ENCODE assay signal across 8 cellular contexts in genomic region chrX:12946838-12947544, GRCh38. TPM values are rescaled to one million over a fixed set of nuclear protein-coding genes. Genes with fewer than 3 reads are reported as not detected.
A peak's percentile ranks its signal among the peaks of the same experiment; 100 is the strongest.
DNase-seq lines count a peak whose midpoint lies in the region; ATAC-seq, FAIRE-seq and TF ChIP-seq lines count a peak whose summit lies in the region.

No MANE protein-coding gene starts in this region.

- FAIRE-seq in pancreas (lab: Jason Lieb, UNC) = no peak

- H3K9me3 ChIP-seq in MM.1S (replicated peaks; ENCODE audit: insufficient read depth, low read length) = no peaks in the 10 kb centered on the region
- no peaks in the 10 kb centered on the region for H3K9me3 ChIP-seq in SJSA1 (replicated peaks)
- H3K9me3 ChIP-seq in pancreas = no peaks in the 10 kb centered on the region

- no peak overlapping the region for H3K27ac ChIP-seq in MM.1S (ENCODE audit: low read length)
- peak overlapping the region; percentile 81 for H3K27ac ChIP-seq in SJSA1
- H3K27ac ChIP-seq in pancreas = peak overlapping the region in 2 of 4 donors; percentile 4 to 58

- H3K4me1 ChIP-seq in MM.1S (ENCODE audit: low read length) (peaks cover 27% of the 10 kb centered on the region), SJSA1 (replicated peaks) (peaks cover 37% of the 10 kb centered on the region), pancreas (peaks cover 9 to 16% (median 16%) of the 10 kb centered on the region in 3 donors)

- H3K36me3 ChIP-seq in MM.1S (replicated peaks; ENCODE audit: insufficient read depth, low read length) (no peaks in the 10 kb centered on the region), SJSA1 (no peaks in the 10 kb centered on the region), pancreas (no peaks in the 10 kb centered on the region)

- DNase-seq in NCI-H1436 (lab: John Stamatoyannopoulos, UW) (peak; percentile 51), NCI-H1436 treated with DMSO at 0.1 percent for 48 hours (lab: John Stamatoyannopoulos, UW) (no peak), MM.1S (peak; percentile 65), SJSA1 (ENCODE audit: low read depth in 1 of 2, low spot score in 2 of 2) (peak; percentile 74 to 80), head of caudate nucleus (peak in 39 of 42 donors; percentile 13 to 83 (median 57)), pancreas (peak in 5 of 6 donors; percentile 21 to 72 (median 62))
- peak; percentile 79 for DNase-seq in activated naive CD4-positive, alpha-beta T cell treated with anti-CD3 and anti-CD28 coated beads, Interleukin-2, amount 10 ng/mL, durations not matched to agents 7 days and 5 days

- no peaks in the 10 kb centered on the region for H3K79me2 ChIP-seq in MM.1S (ENCODE audit: low read length)

- CTCF ChIA-PET in activated naive CD4-positive, alpha-beta T cell treated with anti-CD3 and anti-CD28 coated beads, Interleukin-2, amount 10 ng/mL, durations not matched to agents 7 days and 5 days (lab: Charles Lee) = interaction anchor here (0.5 to 8.0 kb wide), 33 partner anchors 9 to 1085 kb away, joined by 3 to 100 read pairs (median 4); no protein-coding TSS in a partner anchor

- H3K4me3 ChIP-seq in MM.1S (ENCODE audit: low read length) = no peak overlapping the region
- no peak overlapping the region for H3K4me3 ChIP-seq in SJSA1
- no peak overlapping the region for H3K4me3 ChIP-seq in pancreas

- peak overlapping the region; percentile 89 for H3K27ac Mint-ChIP-seq in activated naive CD4-positive, alpha-beta T cell treated with anti-CD3 and anti-CD28 coated beads, Interleukin-2, amount 10 ng/mL, durations not matched to agents 7 days and 5 days

- H3K27me3 Mint-ChIP-seq in activated naive CD4-positive, alpha-beta T cell treated with anti-CD3 and anti-CD28 coated beads, Interleukin-2, amount 10 ng/mL, durations not matched to agents 7 days and 5 days = peaks cover 2% of the 10 kb centered on the region

- 39 to 54% methylated on average over 5 of the region's 5 CpGs for WGBS in pancreas, 2 donors

- intact Hi-C loops in head of caudate nucleus (cut with DNase I) (no loop called here), pancreas (cut with DNase I) (no loop called here)

- no peak overlapping the region; the same call in 1 of the 2 replicates for H2AFZ ChIP-seq in MM.1S (ENCODE audit: low read length)

- H3F3A ChIP-seq in MM.1S (ENCODE audit: insufficient read depth, low read length) = no peaks in the 10 kb centered on the region

- H3K36me3 Mint-ChIP-seq in activated naive CD4-positive, alpha-beta T cell treated with anti-CD3 and anti-CD28 coated beads, Interleukin-2, amount 10 ng/mL, durations not matched to agents 7 days and 5 days = no peaks in the 10 kb centered on the region

- H3K4me2 ChIP-seq in MM.1S (ENCODE audit: low read depth, low read length) = no peak overlapping the region

- no peaks in the 10 kb centered on the region for H3K9me2 ChIP-seq in MM.1S (replicated peaks; ENCODE audit: insufficient read depth, low read length)

- TF ChIP-seq CTCF in MM.1S (IDR thresholded peaks at IDR 0.05; ENCODE audit: low read length) (peak; percentile 96), pancreas (IDR thresholded peaks at IDR 0.05) (peak; percentile 69 to 88 (median 86))

- peaks cover 53% of the 10 kb centered on the region for H3K4me1 Mint-ChIP-seq in activated naive CD4-positive, alpha-beta T cell treated with anti-CD3 and anti-CD28 coated beads, Interleukin-2, amount 10 ng/mL, durations not matched to agents 7 days and 5 days

- no peaks in the 10 kb centered on the region for H3K9me3 Mint-ChIP-seq in activated naive CD4-positive, alpha-beta T cell treated with anti-CD3 and anti-CD28 coated beads, Interleukin-2, amount 10 ng/mL, durations not matched to agents 7 days and 5 days

- H4K20me1 ChIP-seq in MM.1S (ENCODE audit: insufficient read depth, low read length) = no peaks in the 10 kb centered on the region

- peak overlapping the region; percentile 53 for H3K4me3 Mint-ChIP-seq in activated naive CD4-positive, alpha-beta T cell treated with anti-CD3 and anti-CD28 coated beads, Interleukin-2, amount 10 ng/mL, durations not matched to agents 7 days and 5 days

- H3K27me3 ChIP-seq in MM.1S (replicated peaks; ENCODE audit: insufficient read depth, low read length) (no peaks in the 10 kb centered on the region), SJSA1 (replicated peaks) (no peaks in the 10 kb centered on the region), pancreas (no peaks in the 10 kb centered on the region)

- H3K9ac ChIP-seq in MM.1S (ENCODE audit: low read length) = no peak overlapping the region

- ATAC-seq in pancreas (peak; percentile 74 to 86 (median 84)), GM21367 (IDR thresholded peaks at IDR 0.05; ENCODE audit: unreplicated experiment) (no peak)

RNA-seq across cellular contexts. Expression of gene TMSB4X, which starts 27.9 kb away (rescaled TPM):
- total RNA-seq in SJSA1 (2014; rRNA removed; shearing (Covaris generic)) = 4,755 and 8,566 TPM in 2 replicates
- 1,000 to 10,000 TPM in 2 of 6 donors, 100 to 1,000 TPM in 4; 460 to 1,697 (median 685) TPM for total RNA-seq in pancreas
- 1,000 to 10,000 TPM; 2,074 to 2,276 TPM for polyA plus RNA-seq in pancreas

RNA-seq across cellular contexts. Expression of gene TLR8, which starts 40.6 kb away (rescaled TPM):
- not detected in 2 replicates for total RNA-seq in SJSA1 (2014; rRNA removed; shearing (Covaris generic))
- 1 to 10 TPM in 2 of 6 donors, under 1 TPM in 4; 0.05 to 2.0 (median 0.47) TPM for total RNA-seq in pancreas
- under 1 TPM; 0.04 to 0.05 TPM for polyA plus RNA-seq in pancreas
